8 cellular contexts compared by ENCODE assay signal in genomic region chr4:153548907-153549306, GRCh38.
DNase-seq lines count a peak whose midpoint lies in the region; ATAC-seq and TF ChIP-seq lines count a peak whose summit lies in the region.
"Not testable (repeated sequence)": the region's sequence is repeated elsewhere in the genome, so short reads cannot be mapped to it uniquely, and the experiment has no call there.

No MANE protein-coding gene starts in this region.

- intact Hi-C loops in activated CD8-positive, alpha-beta T cell treated with anti-CD3 and anti-CD28 coated beads for 36 hours (cut with micrococcal nuclease); esophagus muscularis mucosa (cut with DNase I); naive thymus-derived CD4-positive, alpha-beta T cell (cut with micrococcal nuclease); psoas muscle (cut with DNase I): not testable (repeated sequence)

- peaks cover 11% of the 10 kb centered on the region for H3K36me3 Mint-ChIP-seq in CD4-positive, CD25-positive, alpha-beta regulatory T cell
- H3K36me3 Mint-ChIP-seq in activated CD8-positive, alpha-beta T cell treated with anti-CD3 and anti-CD28 coated beads for 36 hours (ENCODE audit: low read depth) = peaks cover 24% of the 10 kb centered on the region
- peaks cover 24% of the 10 kb centered on the region for H3K36me3 Mint-ChIP-seq in activated naive CD8-positive, alpha-beta T cell treated with anti-CD3 and anti-CD28 coated beads for 36 hours
- peaks cover 0 to 17% (median 9%) of the 10 kb centered on the region in 5 donors for H3K36me3 Mint-ChIP-seq in naive thymus-derived CD4-positive, alpha-beta T cell
- H3K36me3 Mint-ChIP-seq in stimulated activated naive CD8-positive, alpha-beta T cell treated with anti-CD3 and anti-CD28 coated beads, Interleukin-15, Interleukin-2, amounts not matched to agents 100 ng/mL and 50 ng/mL, for 24 hours (ENCODE audit: low read depth) = peaks cover 27% of the 10 kb centered on the region

- not testable (repeated sequence) for H3K4me3 ChIP-seq in CD4-positive, CD25-positive, alpha-beta regulatory T cell (ENCODE audit: low read depth, low read length); OCI-LY1 (ENCODE audit: low read depth, low read length, poor library complexity, severe bottlenecking); esophagus muscularis mucosa; naive thymus-derived CD4-positive, alpha-beta T cell (ENCODE audit: low read length); psoas muscle

- H3K9me3 Mint-ChIP-seq in CD4-positive, CD25-positive, alpha-beta regulatory T cell; activated CD8-positive, alpha-beta T cell treated with anti-CD3 and anti-CD28 coated beads for 36 hours; activated naive CD8-positive, alpha-beta T cell treated with anti-CD3 and anti-CD28 coated beads for 36 hours; naive thymus-derived CD4-positive, alpha-beta T cell; stimulated activated naive CD8-positive, alpha-beta T cell treated with anti-CD3 and anti-CD28 coated beads, Interleukin-15, Interleukin-2, amounts not matched to agents 100 ng/mL and 50 ng/mL, for 24 hours: not testable (repeated sequence)

- not testable (repeated sequence) for H2AFZ ChIP-seq in OCI-LY1 (ENCODE audit: low read length)

- ATAC-seq in CD4-positive, CD25-positive, alpha-beta regulatory T cell (ENCODE audit: low read depth in 2 of 2); activated CD8-positive, alpha-beta T cell treated with anti-CD3 and anti-CD28 coated beads for 36 hours; naive thymus-derived CD4-positive, alpha-beta T cell; psoas muscle: not testable (repeated sequence)

- H3K27ac ChIP-seq in CD4-positive, CD25-positive, alpha-beta regulatory T cell (ENCODE audit: insufficient read depth, low read length, poor library complexity, severe bottlenecking) = not testable (repeated sequence)
- H3K27ac ChIP-seq in OCI-LY1 (ENCODE audit: low read depth, low read length, poor library complexity, severe bottlenecking) = peak overlapping the region; percentile 25
- H3K27ac ChIP-seq in esophagus muscularis mucosa (replicated peaks in 1 of 4) = peak overlapping the region in 3 of 4 donors; percentile 2 to 37 (median 15)
- H3K27ac ChIP-seq in naive thymus-derived CD4-positive, alpha-beta T cell (ENCODE audit: low read depth, low read length) = peak overlapping the region; percentile 37
- H3K27ac ChIP-seq in psoas muscle = peak overlapping the region; percentile 95

- H3K9me2 ChIP-seq in OCI-LY1 (ENCODE audit: low read depth, low read length) = not testable (repeated sequence)

- H3K79me2 ChIP-seq in OCI-LY1 (ENCODE audit: insufficient read depth, low read length) = peaks cover 92% of the 10 kb centered on the region

- not testable (repeated sequence) for H4K20me1 ChIP-seq in OCI-LY1 (ENCODE audit: insufficient read depth, low read length)

- peaks cover 30 to 67% (median 50%) of the 10 kb centered on the region in 4 donors for H3K4me1 Mint-ChIP-seq in CD4-positive, CD25-positive, alpha-beta regulatory T cell
- peaks cover 50% of the 10 kb centered on the region for H3K4me1 Mint-ChIP-seq in activated CD8-positive, alpha-beta T cell treated with anti-CD3 and anti-CD28 coated beads for 36 hours (ENCODE audit: low read depth)
- H3K4me1 Mint-ChIP-seq in activated naive CD8-positive, alpha-beta T cell treated with anti-CD3 and anti-CD28 coated beads for 36 hours = peaks cover 37% of the 10 kb centered on the region
- peaks cover 13 to 75% (median 69%) of the 10 kb centered on the region in 7 donors for H3K4me1 Mint-ChIP-seq in naive thymus-derived CD4-positive, alpha-beta T cell
- peaks cover 56% of the 10 kb centered on the region for H3K4me1 Mint-ChIP-seq in stimulated activated naive CD8-positive, alpha-beta T cell treated with anti-CD3 and anti-CD28 coated beads, Interleukin-15, Interleukin-2, amounts not matched to agents 100 ng/mL and 50 ng/mL, for 24 hours (ENCODE audit: low read depth)

- not testable (repeated sequence) for TF ChIP-seq POLR2A in esophagus muscularis mucosa (IDR thresholded peaks at IDR 0.05; ENCODE audit: low read depth)

- not testable (repeated sequence) for H3F3A ChIP-seq in OCI-LY1 (ENCODE audit: insufficient read depth, low read length)

- POLR2A ChIA-PET in activated CD8-positive, alpha-beta T cell treated with anti-CD3 and anti-CD28 coated beads for 36 hours (lab: Charles Lee) = interaction anchor here (0.9 to 1.0 kb wide), 2 partner anchors 15 to 61 kb away, joined by 3 read pairs; no protein-coding TSS in a partner anchor
- POLR2A ChIA-PET in naive thymus-derived CD4-positive, alpha-beta T cell (lab: Charles Lee) = interaction anchor here (0.9 kb wide), 1 partner anchor 51 kb away, joined by 4 read pairs; no protein-coding TSS in a partner anchor

- TF ChIP-seq CTCF in OCI-LY1 (IDR thresholded peaks at IDR 0.05; ENCODE audit: low read length); activated CD8-positive, alpha-beta T cell treated with anti-CD3 and anti-CD28 coated beads for 36 hours (IDR thresholded peaks at IDR 0.05); esophagus muscularis mucosa (IDR thresholded peaks at IDR 0.05); psoas muscle (IDR thresholded peaks at IDR 0.05): not testable (repeated sequence)

- H3K4me1 ChIP-seq in CD4-positive, CD25-positive, alpha-beta regulatory T cell (ENCODE audit: control insufficient read depth, insufficient read depth, low read length, poor library complexity, severe bottlenecking) = peaks cover 29% of the 10 kb centered on the region
- not testable (repeated sequence) for H3K4me1 ChIP-seq in OCI-LY1 (ENCODE audit: insufficient read depth, low read length, severe bottlenecking)
- H3K4me1 ChIP-seq in esophagus muscularis mucosa = peaks cover 21 to 49% (median 39%) of the 10 kb centered on the region in 4 donors
- H3K4me1 ChIP-seq in naive thymus-derived CD4-positive, alpha-beta T cell (ENCODE audit: control insufficient read depth in 2 of 2, insufficient read depth in 2 of 2, low read length in 2 of 2) = peaks cover 0 to 12% of the 10 kb centered on the region in 2 donors
- H3K4me1 ChIP-seq in psoas muscle = peaks cover 37% of the 10 kb centered on the region

- TF ChIP-seq EP300 in esophagus muscularis mucosa (IDR thresholded peaks at IDR 0.05) = not testable (repeated sequence)

- 90% methylated on average over 3 of the region's 3 CpGs for WGBS in esophagus muscularis mucosa
- WGBS in psoas muscle, 3 donors = 57 to 92% (median 60%) methylated on average over 3 of the region's 3 CpGs

- not testable (repeated sequence) for DNase-seq in CD4-positive, CD25-positive, alpha-beta regulatory T cell; activated CD8-positive, alpha-beta T cell treated with anti-CD3 and anti-CD28 coated beads for 36 hours; activated naive CD8-positive, alpha-beta T cell treated with anti-CD3 and anti-CD28 coated beads for 36 hours; naive thymus-derived CD4-positive, alpha-beta T cell; psoas muscle
- DNase-seq in esophagus muscularis mucosa (ENCODE audit: extremely low spot score) = peak; percentile 37

- H3K27me3 Mint-ChIP-seq in CD4-positive, CD25-positive, alpha-beta regulatory T cell; activated CD8-positive, alpha-beta T cell treated with anti-CD3 and anti-CD28 coated beads for 36 hours; activated naive CD8-positive, alpha-beta T cell treated with anti-CD3 and anti-CD28 coated beads for 36 hours; naive thymus-derived CD4-positive, alpha-beta T cell; stimulated activated naive CD8-positive, alpha-beta T cell treated with anti-CD3 and anti-CD28 coated beads, Interleukin-15, Interleukin-2, amounts not matched to agents 100 ng/mL and 50 ng/mL, for 24 hours: not testable (repeated sequence)

- H3K4me3 Mint-ChIP-seq in CD4-positive, CD25-positive, alpha-beta regulatory T cell = peak overlapping the region in 2 of 4 donors; percentile 12 to 14
- H3K4me3 Mint-ChIP-seq in activated CD8-positive, alpha-beta T cell treated with anti-CD3 and anti-CD28 coated beads for 36 hours; activated naive CD8-positive, alpha-beta T cell treated with anti-CD3 and anti-CD28 coated beads for 36 hours; stimulated activated naive CD8-positive, alpha-beta T cell treated with anti-CD3 and anti-CD28 coated beads, Interleukin-15, Interleukin-2, amounts not matched to agents 100 ng/mL and 50 ng/mL, for 24 hours: not testable (repeated sequence)
- H3K4me3 Mint-ChIP-seq in naive thymus-derived CD4-positive, alpha-beta T cell = peak overlapping the region in 5 of 10 donors; percentile 4 to 39 (median 23)

- not testable (repeated sequence) for H3K9me3 ChIP-seq in CD4-positive, CD25-positive, alpha-beta regulatory T cell (ENCODE audit: control insufficient read depth in 2 of 2, low read length in 2 of 2); OCI-LY1 (ENCODE audit: low read length); esophagus muscularis mucosa; naive thymus-derived CD4-positive, alpha-beta T cell (ENCODE audit: control insufficient read depth in 2 of 3, low read length in 3 of 3); psoas muscle

- peak overlapping the region; percentile 43 to 93 (median 74) for H3K27ac Mint-ChIP-seq in CD4-positive, CD25-positive, alpha-beta regulatory T cell
- H3K27ac Mint-ChIP-seq in activated CD8-positive, alpha-beta T cell treated with anti-CD3 and anti-CD28 coated beads for 36 hours = peak overlapping the region; percentile 63
- H3K27ac Mint-ChIP-seq in activated naive CD8-positive, alpha-beta T cell treated with anti-CD3 and anti-CD28 coated beads for 36 hours = peak overlapping the region; percentile 52
- peak overlapping the region in 8 of 9 donors; percentile 14 to 87 (median 70) for H3K27ac Mint-ChIP-seq in naive thymus-derived CD4-positive, alpha-beta T cell
- H3K27ac Mint-ChIP-seq in stimulated activated naive CD8-positive, alpha-beta T cell treated with anti-CD3 and anti-CD28 coated beads, Interleukin-15, Interleukin-2, amounts not matched to agents 100 ng/mL and 50 ng/mL, for 24 hours = peak overlapping the region; percentile 83

- not testable (repeated sequence) for H3K9ac ChIP-seq in OCI-LY1 (ENCODE audit: low read length)

- H3K36me3 ChIP-seq in CD4-positive, CD25-positive, alpha-beta regulatory T cell (ENCODE audit: control insufficient read depth, insufficient read depth, low read length) = peaks cover 26% of the 10 kb centered on the region
- H3K36me3 ChIP-seq in OCI-LY1 (ENCODE audit: insufficient read depth, low read length) = peaks cover 73% of the 10 kb centered on the region
- H3K36me3 ChIP-seq in esophagus muscularis mucosa; psoas muscle (ENCODE audit: insufficient read depth in 1 of 2, low read depth in 1 of 2): not testable (repeated sequence)
- H3K36me3 ChIP-seq in naive thymus-derived CD4-positive, alpha-beta T cell (ENCODE audit: control insufficient read depth in 2 of 3, insufficient read depth in 3 of 3, low read length in 3 of 3) = peaks cover 0 to 24% (median 6%) of the 10 kb centered on the region in 3 experiments

- not testable (repeated sequence) for H3K27me3 ChIP-seq in CD4-positive, CD25-positive, alpha-beta regulatory T cell (ENCODE audit: control insufficient read depth, insufficient read depth, low read length); OCI-LY1 (ENCODE audit: insufficient read depth, low read length); esophagus muscularis mucosa; naive thymus-derived CD4-positive, alpha-beta T cell (ENCODE audit: control insufficient read depth in 2 of 2, insufficient read depth in 2 of 2, low read length in 2 of 2); psoas muscle (ENCODE audit: insufficient read depth in 3 of 3, low read length in 2 of 3)

- H3K4me2 ChIP-seq in OCI-LY1 (ENCODE audit: low read length) = not testable (repeated sequence)

- CTCF ChIA-PET in activated CD8-positive, alpha-beta T cell treated with anti-CD3 and anti-CD28 coated beads for 36 hours (lab: Charles Lee) = interaction anchor here (0.7 to 2.3 kb wide), 4 partner anchors 9 to 83 kb away, joined by 3 to 6 read pairs (median 3); partner anchors contain the start of gene TMEM131L
- CTCF ChIA-PET in naive thymus-derived CD4-positive, alpha-beta T cell (lab: Charles Lee) = interaction anchor here (1.1 kb wide), 2 partner anchors 25 to 60 kb away, joined by 4 read pairs; no protein-coding TSS in a partner anchor
